ENCODE assay signal across 8 cellular contexts in the genomic region with DNA sequence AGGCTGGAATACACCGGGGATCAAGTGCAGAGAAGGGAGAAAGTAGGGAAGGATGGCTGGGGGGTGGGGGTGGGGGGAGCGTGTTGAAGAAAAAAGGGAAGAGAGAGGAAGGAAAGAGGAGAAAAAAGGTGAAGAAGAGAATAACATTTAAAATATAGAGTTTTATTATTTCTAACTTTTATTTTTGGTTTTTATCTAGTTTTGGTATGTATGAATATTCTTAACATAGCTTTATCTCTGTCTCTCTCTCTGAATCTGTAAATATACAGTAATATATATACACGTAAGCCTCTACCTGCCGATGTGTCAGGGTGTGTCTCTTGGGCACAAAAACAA. TPM values are rescaled to one million over a fixed set of nuclear protein-coding genes. Genes with fewer than 3 reads are reported as not detected.
DNase-seq lines count a peak whose midpoint lies in the region; ATAC-seq and TF ChIP-seq lines count a peak whose summit lies in the region.

No MANE protein-coding gene starts in this region.

- H3K4me1 ChIP-seq in esophagus (ENCODE audit: control insufficient read depth in 2 of 2, insufficient read depth in 2 of 2, low read length in 1 of 2), result peaks cover 2 to 7% of the 10 kb centered on the region in 2 donors
- peaks cover 5% of the 10 kb centered on the region for H3K4me1 ChIP-seq in psoas muscle

- no peak overlapping the region for H3K27ac Mint-ChIP-seq in Calu3 (ENCODE audit: unreplicated experiment)

- intact Hi-C loops in Calu3 (cut with micrococcal nuclease; ENCODE audit: unreplicated experiment) (loop anchor here (5.0 kb wide), 1 partner anchor 46 kb away; no protein-coding TSS in a partner anchor), psoas muscle (cut with DNase I) (loop anchor here in 1 of 2 donors (5.0 kb wide), 1 partner anchor 101 kb away; no protein-coding TSS in a partner anchor)

- BruUV-seq in Calu3 (replicated peaks; lab: Mats Ljungman, UMichigan), result no TSS peak

- peaks cover 25% of the 10 kb centered on the region for H3K36me3 Mint-ChIP-seq in Calu3 (ENCODE audit: insufficient read depth, unreplicated experiment)

- H3K9me3 ChIP-seq in SK-N-MC (ENCODE audit: low read depth, low read length), result no peaks in the 10 kb centered on the region
- H3K9me3 ChIP-seq in esophagus (ENCODE audit: control insufficient read depth in 2 of 2, insufficient read depth in 1 of 2, low read depth in 1 of 2, low read length in 1 of 2), result peaks cover 0 to 3% of the 10 kb centered on the region in 2 donors
- H3K9me3 ChIP-seq in psoas muscle, result no peaks in the 10 kb centered on the region

- WGBS in esophagus, 2 donors, result 9 to 10% methylated on average over 4 of the region's 4 CpGs
- WGBS in psoas muscle, 3 donors, result 12 to 23% (median 17%) methylated on average over 4 of the region's 4 CpGs

- H3K27ac ChIP-seq in SK-N-MC (no peak overlapping the region), esophagus (ENCODE audit: low read depth in 2 of 2, low read length in 1 of 2) (peak overlapping the region; percentile 94 to 96), psoas muscle (peak overlapping the region; percentile 79)

- H3K27me3 ChIP-seq in esophagus (ENCODE audit: control insufficient read depth in 1 of 2, insufficient read depth in 2 of 2, low read length in 2 of 2) (no peaks in the 10 kb centered on the region), psoas muscle (ENCODE audit: insufficient read depth in 3 of 3, low read length in 2 of 3) (peaks cover 0 to 9% (median 0%) of the 10 kb centered on the region in 3 donors)

- CTCF ChIA-PET in Calu3 (lab: Charles Lee), result interaction anchor here (0.8 to 1.5 kb wide), 4 partner anchors 10 to 57 kb away, joined by 3 to 5 read pairs (median 3); no protein-coding TSS in a partner anchor

- peak overlapping the region; percentile 79 for H3K4me3 Mint-ChIP-seq in Calu3 (ENCODE audit: low read depth, unreplicated experiment)

- DNase-seq in Calu3 (no peak), SK-N-MC (ENCODE audit: low read depth, low spot score) (no peak), psoas muscle (no peak), globus pallidus (ENCODE audit: low spot score) (no peak)

- H3K36me3 ChIP-seq in SK-N-MC (ENCODE audit: insufficient read depth, low read length) (no peaks in the 10 kb centered on the region), esophagus (ENCODE audit: control insufficient read depth in 2 of 2, insufficient read depth in 2 of 2, low read length in 1 of 2) (no peaks in the 10 kb centered on the region), psoas muscle (ENCODE audit: insufficient read depth in 1 of 2, low read depth in 1 of 2) (no peaks in the 10 kb centered on the region)

- ATAC-seq in psoas muscle (no peak), HG02642 (IDR thresholded peaks at IDR 0.05; ENCODE audit: poor library complexity, unreplicated experiment) (no peak), HG03457 (IDR thresholded peaks at IDR 0.05; ENCODE audit: unreplicated experiment) (no peak), HG03469 (IDR thresholded peaks at IDR 0.05; ENCODE audit: unreplicated experiment) (no peak)

- TF ChIP-seq CTCF in Calu3 (IDR thresholded peaks at IDR 0.05; ENCODE audit: unreplicated experiment) (no peak), psoas muscle (IDR thresholded peaks at IDR 0.05) (no peak)

- peaks cover 33% of the 10 kb centered on the region for H3K4me1 Mint-ChIP-seq in Calu3 (ENCODE audit: low read depth, unreplicated experiment)

- peaks cover 44% of the 10 kb centered on the region for H3K27me3 Mint-ChIP-seq in Calu3 (ENCODE audit: unreplicated experiment)

- H3K9me3 Mint-ChIP-seq in Calu3 (ENCODE audit: low read depth, unreplicated experiment), result no peaks in the 10 kb centered on the region

- peak overlapping the region; percentile 55 for H3K9ac ChIP-seq in SK-N-MC (ENCODE audit: insufficient read length)

- H3K4me3 ChIP-seq in SK-N-MC (peak overlapping the region; percentile 75), esophagus (ENCODE audit: low read depth in 1 of 2, low read length in 2 of 2) (peak overlapping the region; percentile 63 to 68), psoas muscle (peak overlapping the region; percentile 80)

RNA-seq across cellular contexts. Expression of a gene that starts 30.0 kb away (rescaled TPM):
- 57.9 and 119 TPM in 2 replicates for total RNA-seq in Calu3 (2022)
- polyA plus RNA-seq in esophagus, result 10 to 100 TPM; 25.2 to 35.6 TPM
- 10 to 100 TPM; 16.5 to 25.6 (median 16.8) TPM for total RNA-seq in psoas muscle
- polyA plus RNA-seq in psoas muscle, result 10 to 100 TPM; 12.0 to 26.5 (median 19.6) TPM
